ENCODE assay signal across 10 cellular contexts in genomic region chr3:127786358-127787070, GRCh38. TPM values are rescaled to one million over a fixed set of nuclear protein-coding genes. Genes with fewer than 3 reads are reported as not detected.
DNase-seq lines count a peak whose midpoint lies in the region; ATAC-seq and TF ChIP-seq lines count a peak whose summit lies in the region.
"Had no signal": no experiment of that assay in that cellular context is flagged by ENCODE, and none has a peak within 500 bp of the region (broad histone marks: within the 10 kb centered on the region; RNA-seq: fewer than 3 reads in every experiment).

No MANE protein-coding gene starts in this region.

- H3K27ac ChIP-seq in vagina: peak overlapping the region; percentile 67

- no peaks in the 10 kb centered on the region for H3K27me3 ChIP-seq in vagina

- H3K4me3 ChIP-seq in vagina: no peak overlapping the region

- TF ChIP-seq POLR2A in vagina (IDR thresholded peaks at IDR 0.05) (no peak), GM18505 (IDR thresholded peaks at IDR 0.05; ENCODE audit: borderline replicate concordance, extremely low read depth, insufficient read depth, insufficient read length) (no peak)

- intact Hi-C loops in vagina (cut with DNase I): no loop called here

- H3K9me3 ChIP-seq in vagina: no peaks in the 10 kb centered on the region

- H3K4me1 ChIP-seq in vagina: peaks cover 59% of the 10 kb centered on the region

- no peak for ATAC-seq in stimulated activated naive CD8-positive, alpha-beta T cell treated with anti-CD3 and anti-CD28 coated beads, Interleukin-15, Interleukin-2, amounts not matched to agents 100 U/mL and 50 U/mL, for 24 hours
- no peak for ATAC-seq in HG03521 (IDR thresholded peaks at IDR 0.05; ENCODE audit: unreplicated experiment)
- ATAC-seq in GM18505 (IDR thresholded peaks at IDR 0.05; ENCODE audit: unreplicated experiment): no peak

- H3K36me3 ChIP-seq in vagina: no peaks in the 10 kb centered on the region

- TF ChIP-seq CTCF in vagina (IDR thresholded peaks at IDR 0.05): no peak

- DNase-seq in NCI-H1436 (lab: John Stamatoyannopoulos, UW): peak; percentile 62
- DNase-seq in NCI-H1436 treated with DMSO at 0.1 percent for 48 hours (lab: John Stamatoyannopoulos, UW): no peak
- peak; percentile 31 to 81 for DNase-seq in cerebellar nuclear complex (lab: John Stamatoyannopoulos, UW)
- peak; percentile 69 for DNase-seq in midbrain (lab: John Stamatoyannopoulos, UW)
- DNase-seq in vagina (ENCODE audit: extremely low spot score in 2 of 2): no peak
- no peak for DNase-seq in stimulated activated naive CD8-positive, alpha-beta T cell treated with anti-CD3 and anti-CD28 coated beads, Interleukin-15, Interleukin-2, amounts not matched to agents 100 U/mL and 50 U/mL, for 24 hours
- DNase-seq: 8988T, MM.1S had no signal

RNA-seq across cellular contexts. Expression of gene MGLL, which starts 35.8 kb away (rescaled TPM):
- 35.6 TPM for total RNA-seq in vagina

Comparison
In these comparisons a context has a peak if more than half of its experiments do, and no peak if none do; other contexts are left out.
1. DNase-seq: peak in NCI-H1436 (single experiment), cerebellar nuclear complex (2 of 2) and midbrain (single experiment); none in NCI-H1436 treated with DMSO at 0.1 percent for 48 hours (single experiment), vagina (0 of 2) and stimulated activated naive CD8-positive, alpha-beta T cell treated with anti-CD3 and anti-CD28 coated beads, Interleukin-15, Interleukin-2, amounts not matched to agents 100 U/mL and 50 U/mL, for 24 hours (single experiment).